ENCODE assay signal across 24 cellular contexts in the genomic region with DNA sequence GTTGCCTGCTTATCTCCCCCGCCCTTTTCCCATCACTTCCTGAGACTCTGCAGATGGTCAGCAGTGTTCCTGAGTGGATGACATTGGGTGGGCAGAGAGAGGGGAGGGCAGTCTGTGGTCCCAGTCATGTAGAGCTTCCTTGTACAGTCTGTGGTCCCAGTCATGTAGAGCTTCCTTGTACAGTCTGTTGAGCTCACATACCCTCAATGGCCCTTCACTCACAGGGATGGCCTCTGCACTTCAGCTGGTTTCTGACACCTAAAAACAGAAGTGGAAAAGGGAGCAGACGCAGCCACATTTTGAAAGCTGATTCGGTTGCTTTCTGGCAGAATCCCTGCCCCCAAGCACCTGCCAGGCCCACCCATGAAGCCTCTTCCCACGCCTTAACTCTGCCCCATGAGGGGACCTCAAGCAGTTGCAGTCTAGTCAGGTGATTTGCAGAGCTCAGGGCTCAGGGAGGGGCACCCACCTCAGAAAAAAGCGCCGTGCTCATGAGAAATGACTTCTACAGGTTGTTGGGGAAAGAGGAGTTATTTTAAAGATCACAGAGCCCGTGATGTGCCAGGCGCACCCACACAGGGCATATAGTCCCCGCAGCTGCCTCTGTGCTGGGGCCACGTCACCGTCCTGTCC. TPM values are rescaled to one million over a fixed set of nuclear protein-coding genes. Genes with fewer than 3 reads are reported as not detected.
DNase-seq lines count a peak whose midpoint lies in the region; ATAC-seq and TF ChIP-seq lines count a peak whose summit lies in the region.
"Had no signal": no experiment of that assay in that cellular context is flagged by ENCODE, and none has a peak within 500 bp of the region (broad histone marks: within the 10 kb centered on the region; RNA-seq: fewer than 3 reads in every experiment).

No MANE protein-coding gene starts in this region.

- H3K27ac Mint-ChIP-seq in brain (peak overlapping the region in 1 of 5 experiments; percentile 33), WTC11 (no peak overlapping the region)
- peak overlapping the region; percentile 62 for H3K27ac Mint-ChIP-seq in stimulated activated naive B cell treated with anti-CD40 and anti-IgM and Interleukin-4, amounts not matched to agents 10 μg/mL and 1 μg/mL and 100 μg/mL, for 72 hours
- H3K27ac Mint-ChIP-seq: activated naive CD8-positive, alpha-beta T cell; activated T-helper 1 cell treated with anti-CD3 and anti-CD28 coated beads, Interleukin-12 subunit alpha, Interleukin-12 subunit beta, Interleukin-2, Interleukin-4 antibody, amounts not matched to agents 30 ng/mL and 10 ng/mL and 1 ng/mL, durations not matched to agents 14 hours and 24 hours and 36 hours; nephron progenitor cell had no signal

- H3K4me1 Mint-ChIP-seq in brain (peaks cover 31% of the 10 kb centered on the region), WTC11 (peaks cover 22% of the 10 kb centered on the region)
- H3K4me1 Mint-ChIP-seq in stimulated activated naive B cell treated with anti-CD40 and anti-IgM and Interleukin-4, amounts not matched to agents 10 μg/mL and 1 μg/mL and 100 μg/mL, for 72 hours: peaks cover 10 to 27% of the 10 kb centered on the region in 2 donors

- intact Hi-C loops in Right ventricle myocardium superior (cut with DNase I): no loop called here
- intact Hi-C loops in left cardiac atrium (cut with DNase I): no loop called here

- ATAC-seq in Right ventricle myocardium superior (ENCODE audit: poor library complexity): no peak
- no peak for ATAC-seq in left cardiac atrium
- ATAC-seq in stimulated activated naive B cell treated with anti-CD40 and anti-IgM and Interleukin-4, amounts not matched to agents 10 μg/mL and 1 μg/mL and 100 μg/mL, for 72 hours (replicated peaks): peak; percentile 70 to 79
- no peak for ATAC-seq in WTC11
- no peak for ATAC-seq in GM21717 (IDR thresholded peaks at IDR 0.05; ENCODE audit: unreplicated experiment)
- ATAC-seq: K562, psoas muscle had no signal

- POLR2A ChIA-PET in WTC11 (lab: Charles Lee): no interaction called here

- peak; percentile 17 for DNase-seq in Right ventricle myocardium superior
- DNase-seq in left cardiac atrium: no peak
- DNase-seq in NAMALWA (ENCODE audit: low spot score): peak; percentile 16
- DNase-seq in stimulated activated naive B cell treated with anti-CD40 and anti-IgM and Interleukin-4, amounts not matched to agents 10 μg/mL and 1 μg/mL and 100 μg/mL, for 72 hours: no peak
- DNase-seq in WTC11 (ENCODE audit: low spot score): no peak
- no peak for DNase-seq in activated naive CD4-positive, alpha-beta T cell (lab: John Stamatoyannopoulos, UW)
- DNase-seq: activated CD4-positive, alpha-beta T cell treated with anti-CD3 and anti-CD28 coated beads for 1 hour; effector memory CD4-positive, alpha-beta T cell; foreskin melanocyte; GF-D8; hippocampal formation; NCI-H1092 treated with DMSO at 0.1 percent for 48 hours; nephron progenitor cell; NK-92 treated with Interleukin-12 subunit alpha and Interleukin-12 subunit beta, amount 100 ng/mL, for 24 hours; psoas muscle; stimulated activated CD4-positive, alpha-beta T cell treated with anti-CD3 and anti-CD28 coated beads, Interleukin-1b, Interleukin-23, amount 100 ng/mL, for 48 hours; stimulated activated naive CD4-positive, alpha-beta T cell had no signal

- H3K27me3 Mint-ChIP-seq in brain (peaks cover 58% of the 10 kb centered on the region), WTC11 (ENCODE audit: low read depth) (peaks cover 76% of the 10 kb centered on the region)
- peaks cover 58 to 74% of the 10 kb centered on the region in 2 donors for H3K27me3 Mint-ChIP-seq in stimulated activated naive B cell treated with anti-CD40 and anti-IgM and Interleukin-4, amounts not matched to agents 10 μg/mL and 1 μg/mL and 100 μg/mL, for 72 hours

- H3K36me3 Mint-ChIP-seq in brain: peaks cover 13% of the 10 kb centered on the region
- H3K36me3 Mint-ChIP-seq in stimulated activated naive B cell treated with anti-CD40 and anti-IgM and Interleukin-4, amounts not matched to agents 10 μg/mL and 1 μg/mL and 100 μg/mL, for 72 hours: peaks cover 5% of the 10 kb centered on the region in 2 donors
- peaks cover 7% of the 10 kb centered on the region for H3K36me3 Mint-ChIP-seq in WTC11

- H3K4me3 Mint-ChIP-seq in brain (peak overlapping the region in 3 of 5 experiments; percentile 31 to 90 (median 57)), WTC11 (no peak overlapping the region)
- H3K4me3 Mint-ChIP-seq in stimulated activated naive B cell treated with anti-CD40 and anti-IgM and Interleukin-4, amounts not matched to agents 10 μg/mL and 1 μg/mL and 100 μg/mL, for 72 hours: no peak overlapping the region
- H3K4me3 Mint-ChIP-seq: activated T-helper 1 cell treated with anti-CD3 and anti-CD28 coated beads, Interleukin-12 subunit alpha, Interleukin-12 subunit beta, Interleukin-2, Interleukin-4 antibody, amounts not matched to agents 30 ng/mL and 10 ng/mL and 1 ng/mL, durations not matched to agents 14 hours and 24 hours and 36 hours; nephron progenitor cell had no signal

- TF ChIP-seq CTCF in brain (conservative IDR thresholded peaks at IDR 0.05) (no peak), WTC11 (IDR thresholded peaks at IDR 0.05) (no peak)

- H3K9me3 Mint-ChIP-seq in brain (peaks cover 5 to 18% (median 11%) of the 10 kb centered on the region in 5 experiments), WTC11 (peaks cover 15% of the 10 kb centered on the region)
- peaks cover 8 to 10% of the 10 kb centered on the region in 2 donors for H3K9me3 Mint-ChIP-seq in stimulated activated naive B cell treated with anti-CD40 and anti-IgM and Interleukin-4, amounts not matched to agents 10 μg/mL and 1 μg/mL and 100 μg/mL, for 72 hours

- CTCF ChIA-PET in WTC11 (lab: Charles Lee): interaction anchor here (1.4 to 1.5 kb wide), 2 partner anchors 23 to 104 kb away, joined by 4 to 6 read pairs; no protein-coding TSS in a partner anchor

TF ChIP-seq in WTC11, 78 proteins besides CTCF, POLR2A, EP300 and RAD21:
- TF ChIP-seq SMAD3 (CRISPR knock-in tag; IDR thresholded peaks at IDR 0.05; ENCODE audit: borderline replicate concordance) (no peak), ATF6 (CRISPR knock-in tag; IDR thresholded peaks at IDR 0.05) (no peak), FOXJ3 (CRISPR knock-in tag; IDR thresholded peaks at IDR 0.05; ENCODE audit: borderline replicate concordance) (no peak), JUN (CRISPR knock-in tag; IDR thresholded peaks at IDR 0.05) (no peak), SOX15 (CRISPR knock-in tag; IDR thresholded peaks at IDR 0.05) (no peak), MLX (CRISPR knock-in tag; IDR thresholded peaks at IDR 0.05) (no peak), PRRX2 (CRISPR knock-in tag; IDR thresholded peaks at IDR 0.05) (no peak), NR3C1 (CRISPR knock-in tag; conservative IDR thresholded peaks at IDR 0.05; ENCODE audit: low read depth) (no peak), CREM (CRISPR knock-in tag; IDR thresholded peaks at IDR 0.05) (no peak)
- TF ChIP-seq, protein P1, sequence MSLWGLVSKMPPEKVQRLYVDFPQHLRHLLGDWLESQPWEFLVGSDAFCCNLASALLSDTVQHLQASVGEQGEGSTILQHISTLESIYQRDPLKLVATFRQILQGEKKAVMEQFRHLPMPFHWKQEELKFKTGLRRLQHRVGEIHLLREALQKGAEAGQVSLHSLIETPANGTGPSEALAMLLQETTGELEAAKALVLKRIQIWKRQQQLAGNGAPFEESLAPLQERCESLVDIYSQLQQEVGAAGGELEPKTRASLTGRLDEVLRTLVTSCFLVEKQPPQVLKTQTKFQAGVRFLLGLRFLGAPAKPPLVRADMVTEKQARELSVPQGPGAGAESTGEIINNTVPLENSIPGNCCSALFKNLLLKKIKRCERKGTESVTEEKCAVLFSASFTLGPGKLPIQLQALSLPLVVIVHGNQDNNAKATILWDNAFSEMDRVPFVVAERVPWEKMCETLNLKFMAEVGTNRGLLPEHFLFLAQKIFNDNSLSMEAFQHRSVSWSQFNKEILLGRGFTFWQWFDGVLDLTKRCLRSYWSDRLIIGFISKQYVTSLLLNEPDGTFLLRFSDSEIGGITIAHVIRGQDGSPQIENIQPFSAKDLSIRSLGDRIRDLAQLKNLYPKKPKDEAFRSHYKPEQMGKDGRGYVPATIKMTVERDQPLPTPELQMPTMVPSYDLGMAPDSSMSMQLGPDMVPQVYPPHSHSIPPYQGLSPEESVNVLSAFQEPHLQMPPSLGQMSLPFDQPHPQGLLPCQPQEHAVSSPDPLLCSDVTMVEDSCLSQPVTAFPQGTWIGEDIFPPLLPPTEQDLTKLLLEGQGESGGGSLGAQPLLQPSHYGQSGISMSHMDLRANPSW (CRISPR knock-in tag; conservative IDR thresholded peaks at IDR 0.05; ENCODE audit: low read depth): no peak
TF ChIP-seq in WTC11: peak in this region for 0.

RNA-seq across cellular contexts. Expression of gene TMEM271, which starts 3.6 kb away (rescaled TPM):
- total RNA-seq in Right ventricle myocardium superior (not detected), left cardiac atrium (not detected), WTC11 (2021) (0.14 to 0.31 TPM (median 0.16 TPM) in 3 replicates)
- 2.1 TPM for polyA plus RNA-seq in brain (ENCODE audit: insufficient read depth, low read depth, low replicate concordance)
- total RNA-seq: activated T-helper 1 cell treated with anti-CD3 and anti-CD28 coated beads, Interleukin-12 subunit alpha, Interleukin-12 subunit beta, Interleukin-2, Interleukin-4 antibody, amounts not matched to agents 30 ng/mL and 10 ng/mL and 1 ng/mL, durations not matched to agents 14 hours and 24 hours and 36 hours; K562; liver; mononuclear cell; psoas muscle had no signal
- polyA plus RNA-seq: K562, liver, psoas muscle had no signal

RNA-seq across cellular contexts. Expression of gene PDE6B, which starts 45.7 kb away (rescaled TPM):
- total RNA-seq in Right ventricle myocardium superior (1.1 TPM), left cardiac atrium (1 to 10 TPM; 4.7 to 5.2 TPM), WTC11 (2021) (7.1 to 13.1 TPM (median 13.0 TPM) in 3 replicates)
- 8.7 TPM for polyA plus RNA-seq in brain (ENCODE audit: insufficient read depth, low read depth, low replicate concordance)
- total RNA-seq: K562 had no signal

Comparison
In these comparisons a context has a peak if more than half of its experiments do, and no peak if none do; other contexts are left out.
1. DNase-seq: peak in Right ventricle myocardium superior (single experiment) and NAMALWA (single experiment); none in left cardiac atrium (single experiment), stimulated activated naive B cell treated with anti-CD40 and anti-IgM and Interleukin-4, amounts not matched to agents 10 μg/mL and 1 μg/mL and 100 μg/mL, for 72 hours (single experiment), WTC11 (single experiment) and activated naive CD4-positive, alpha-beta T cell (0 of 4).
2. ATAC-seq: peak in stimulated activated naive B cell treated with anti-CD40 and anti-IgM and Interleukin-4, amounts not matched to agents 10 μg/mL and 1 μg/mL and 100 μg/mL, for 72 hours (2 of 2); none in Right ventricle myocardium superior (single experiment), left cardiac atrium (0 of 2), WTC11 (single experiment) and GM21717 (single experiment).
3. H3K4me3 Mint-ChIP-seq: peak in brain (3 of 5); none in stimulated activated naive B cell treated with anti-CD40 and anti-IgM and Interleukin-4, amounts not matched to agents 10 μg/mL and 1 μg/mL and 100 μg/mL, for 72 hours (0 of 2) and WTC11 (single experiment).